ENCODE assay signal across 1 cellular context in genomic region chr15:63048115-63048985, GRCh38.
TF ChIP-seq lines count a peak whose summit lies in the region.

No MANE protein-coding gene starts in this region.

TF ChIP-seq in K562, 482 proteins besides CTCF, POLR2A, EP300 and RAD21 (continued from another document):
- peak; percentile 25; the same call in 1 of the 2 replicates for TF ChIP-seq NFIC (IDR thresholded peaks at IDR 0.05)
- no peak for TF ChIP-seq SNIP1 (IDR thresholded peaks at IDR 0.05; ENCODE audit: low read depth)
- peak; percentile 81 for TF ChIP-seq ATF7 (IDR thresholded peaks at IDR 0.05)
- TF ChIP-seq ZNF354B (CRISPR knock-in tag; IDR thresholded peaks at IDR 0.05): no peak
- no peak for TF ChIP-seq ZNF699 (CRISPR knock-in tag; IDR thresholded peaks at IDR 0.05; ENCODE audit: insufficient replicate concordance)
- no peak for TF ChIP-seq KLF6 (CRISPR knock-in tag; IDR thresholded peaks at IDR 0.05; ENCODE audit: borderline replicate concordance)
- TF ChIP-seq GATA2 (CRISPR knock-in tag; IDR thresholded peaks at IDR 0.05): no peak
- no peak for TF ChIP-seq DNMT1 (IDR thresholded peaks at IDR 0.05)
- 0 out of 4 replicates have a peak, but pooled peaks of 1 of the 2 experiments have one; percentile 3 for TF ChIP-seq SRF (CRISPR knock-in tag; IDR thresholded peaks at IDR 0.05)
- no peak for TF ChIP-seq PTTG1 (tag; IDR thresholded peaks at IDR 0.05; ENCODE audit: low read depth)
- no peak for TF ChIP-seq STAT5B (CRISPR knock-in tag; IDR thresholded peaks at IDR 0.05)
- TF ChIP-seq ZNF121 (CRISPR knock-in tag; conservative IDR thresholded peaks at IDR 0.05): no peak
- no peak for TF ChIP-seq ZNF311 (CRISPR knock-in tag; IDR thresholded peaks at IDR 0.05)
- TF ChIP-seq CREB1 (IDR thresholded peaks at IDR 0.05): peak; percentile 44; the same call in 1 of the 2 replicates
- peak; percentile 16; the same call in 1 of the 2 replicates for TF ChIP-seq CREB1 (CRISPR knock-in tag; IDR thresholded peaks at IDR 0.05)
- TF ChIP-seq NCOA1 (IDR thresholded peaks at IDR 0.05; ENCODE audit: low read depth): no peak
- peak; percentile 99 for TF ChIP-seq ELF1 (tag; IDR thresholded peaks at IDR 0.05)
- no peak for TF ChIP-seq BRF1 (IDR thresholded peaks at IDR 0.05; ENCODE audit: borderline replicate concordance, extremely low read depth, insufficient read length)
- no peak for TF ChIP-seq THRB (CRISPR knock-in tag; conservative IDR thresholded peaks at IDR 0.05)
- no peak for TF ChIP-seq CBX3 (IDR thresholded peaks at IDR 0.05; ENCODE audit: borderline replicate concordance in 1 of 2, low read length in 2 of 2)
- no peak for TF ChIP-seq TCF7L2 (IDR thresholded peaks at IDR 0.05; ENCODE audit: low read depth, low read length)
- no peak for TF ChIP-seq ZBTB26 (CRISPR knock-in tag; IDR thresholded peaks at IDR 0.05)
- TF ChIP-seq RBBP5 (IDR thresholded peaks at IDR 0.05; ENCODE audit: borderline replicate concordance, insufficient read depth, low read length, poor library complexity, severe bottlenecking): peak; percentile 86
